8 cellular contexts compared by ENCODE assay signal in the genomic region with DNA sequence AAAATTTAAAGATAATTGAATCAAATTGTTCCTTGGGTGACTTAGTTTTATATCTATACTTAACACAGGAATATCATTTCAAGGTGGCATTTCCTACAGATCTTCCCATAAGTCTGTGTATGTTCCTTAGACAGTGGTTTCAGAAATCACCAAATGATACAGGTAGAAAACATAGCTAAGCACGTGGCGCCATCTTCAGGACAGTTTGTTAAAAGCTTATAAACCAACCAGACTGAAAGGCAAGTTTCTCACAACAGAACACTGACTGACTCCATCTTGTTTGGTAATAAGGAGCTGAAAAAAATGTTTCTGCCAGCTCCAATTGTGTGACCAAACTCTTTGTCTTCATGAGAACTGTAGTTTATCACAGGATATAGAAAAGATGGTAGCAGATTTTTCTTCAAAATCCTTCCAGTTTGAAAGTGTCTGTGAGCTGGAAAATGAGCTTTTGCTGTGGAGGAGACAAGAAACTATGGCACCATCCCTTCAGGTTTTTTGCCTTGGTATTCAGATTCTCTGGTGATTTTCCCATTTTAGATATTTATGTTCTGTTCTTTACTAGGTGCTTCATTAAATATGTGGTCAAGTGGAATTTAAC. TPM values are rescaled to one million over a fixed set of nuclear protein-coding genes. Genes with fewer than 3 reads are reported as not detected.
DNase-seq lines count a peak whose midpoint lies in the region; ATAC-seq and TF ChIP-seq lines count a peak whose summit lies in the region.

No MANE protein-coding gene starts in this region.

- H3K9me3 ChIP-seq in lung (ENCODE audit: control insufficient read depth in 2 of 2, insufficient read depth in 1 of 2, low read length in 1 of 2) = no peaks in the 10 kb centered on the region

- H3K4me1 Mint-ChIP-seq in activated CD4-positive, alpha-beta T cell treated with anti-CD3 and anti-CD28 coated beads, Interleukin-2, amount 10 ng/mL, durations not matched to agents 7 days and 5 days = no peaks in the 10 kb centered on the region

- WGBS in lung, 2 donors = 0% methylated on average over 2 of the region's 2 CpGs

- no peak overlapping the region for H3K4me3 ChIP-seq in lung

- H3K27ac Mint-ChIP-seq in activated CD4-positive, alpha-beta T cell treated with anti-CD3 and anti-CD28 coated beads, Interleukin-2, amount 10 ng/mL, durations not matched to agents 7 days and 5 days = no peak overlapping the region

- H3K27me3 Mint-ChIP-seq in activated CD4-positive, alpha-beta T cell treated with anti-CD3 and anti-CD28 coated beads, Interleukin-2, amount 10 ng/mL, durations not matched to agents 7 days and 5 days = no peaks in the 10 kb centered on the region

- H3K4me1 ChIP-seq in lung (ENCODE audit: control insufficient read depth in 2 of 2, insufficient read depth in 2 of 2, low read length in 2 of 2) = no peaks in the 10 kb centered on the region

- no peak overlapping the region for H3K27ac ChIP-seq in lung (ENCODE audit: low read depth in 1 of 2, low read length in 1 of 2)

- DNase-seq in C1 segment of cervical spinal cord (lab: John Stamatoyannopoulos, UW) (peak in 11 of 14 donors; percentile 1 to 79 (median 20)), NCI-H526 treated with DMSO at 0.1 percent for 48 hours (lab: John Stamatoyannopoulos, UW) (peak; percentile 49), dermis blood vessel endothelial cell (peak; percentile 84), lung (ENCODE audit: low spot score) (peak; percentile 67)
- DNase-seq in activated CD4-positive, alpha-beta T cell treated with anti-CD3 and anti-CD28 coated beads, Interleukin-2, amount 10 ng/mL, durations not matched to agents 7 days and 5 days = peak; percentile 84
- peak; percentile 46 for DNase-seq in stimulated activated CD8-positive, alpha-beta memory T cell treated with anti-CD3 and anti-CD28 coated beads, Interleukin-15, amount 100 ng/mL, for 1 hour (ENCODE audit: low read depth)

- H3K4me3 Mint-ChIP-seq in activated CD4-positive, alpha-beta T cell treated with anti-CD3 and anti-CD28 coated beads, Interleukin-2, amount 10 ng/mL, durations not matched to agents 7 days and 5 days = no peak overlapping the region

- TF ChIP-seq CTCF in lung (IDR thresholded peaks at IDR 0.05; ENCODE audit: control extremely low read depth, extremely low read depth) = peak; percentile 60

- H3K9me3 Mint-ChIP-seq in activated CD4-positive, alpha-beta T cell treated with anti-CD3 and anti-CD28 coated beads, Interleukin-2, amount 10 ng/mL, durations not matched to agents 7 days and 5 days = no peaks in the 10 kb centered on the region

- no peaks in the 10 kb centered on the region for H3K36me3 ChIP-seq in lung (ENCODE audit: control insufficient read depth in 2 of 2, insufficient read depth in 2 of 2, low read length in 2 of 2)

- ATAC-seq in GM19372 (IDR thresholded peaks at IDR 0.05; ENCODE audit: low read depth, unreplicated experiment) = peak; percentile 81
- peak; percentile 75 for ATAC-seq in HG03558 (IDR thresholded peaks at IDR 0.05; ENCODE audit: extremely low read depth, unreplicated experiment)
- ATAC-seq in lung (ENCODE audit: insufficient read depth, low FRiP score) = peak; percentile 66

- no peaks in the 10 kb centered on the region for H3K36me3 Mint-ChIP-seq in activated CD4-positive, alpha-beta T cell treated with anti-CD3 and anti-CD28 coated beads, Interleukin-2, amount 10 ng/mL, durations not matched to agents 7 days and 5 days (ENCODE audit: low read depth)

- CTCF ChIA-PET in activated CD4-positive, alpha-beta T cell treated with anti-CD3 and anti-CD28 coated beads, Interleukin-2, amount 10 ng/mL, durations not matched to agents 7 days and 5 days (lab: Charles Lee) = interaction anchor here (0.5 to 1.6 kb wide), 14 partner anchors 9 to 735 kb away, joined by 3 to 5 read pairs (median 3); a partner anchor contains a TSS

- POLR2A ChIA-PET in activated CD4-positive, alpha-beta T cell treated with anti-CD3 and anti-CD28 coated beads, Interleukin-2, amount 10 ng/mL, durations not matched to agents 7 days and 5 days (lab: Charles Lee) = no interaction called here

- H3K27me3 ChIP-seq in lung (ENCODE audit: control insufficient read depth, insufficient read depth) = no peaks in the 10 kb centered on the region

RNA-seq across cellular contexts. Expression of a gene that starts 34.8 kb away (rescaled TPM):
- total RNA-seq in activated CD4-positive, alpha-beta T cell treated with anti-CD3 and anti-CD28 coated beads, Interleukin-2, amount 10 ng/mL, durations not matched to agents 7 days and 5 days = not detected
- not detected in 2 replicates for total RNA-seq in dermis blood vessel endothelial cell
- under 1 TPM in 1 of 2 donors, not detected in 1; 0.82 TPM for total RNA-seq in lung
- not detected for polyA plus RNA-seq in lung

RNA-seq across cellular contexts. Expression of a gene that starts 58.2 kb away (rescaled TPM):
- not detected for total RNA-seq in activated CD4-positive, alpha-beta T cell treated with anti-CD3 and anti-CD28 coated beads, Interleukin-2, amount 10 ng/mL, durations not matched to agents 7 days and 5 days
- total RNA-seq in dermis blood vessel endothelial cell (not detected in 2 replicates), lung (10 to 100 TPM in 1 of 2 donors, 1 to 10 TPM in 1; 3.3 to 12.0 TPM)
- polyA plus RNA-seq in lung = 1 to 10 TPM; 1.3 to 1.8 TPM

Comparison
In these comparisons a context has a peak if more than half of its experiments do, and no peak if none do; other contexts are left out.
1. DNase-seq: peak in every context shown above with its lines; median percentile 84 in activated CD4-positive, alpha-beta T cell treated with anti-CD3 and anti-CD28 coated beads, Interleukin-2, amount 10 ng/mL, durations not matched to agents 7 days and 5 days; 84 in dermis blood vessel endothelial cell; 67 in lung; 49 in NCI-H526 treated with DMSO at 0.1 percent for 48 hours; 46 in stimulated activated CD8-positive, alpha-beta memory T cell treated with anti-CD3 and anti-CD28 coated beads, Interleukin-15, amount 100 ng/mL, for 1 hour; 20 in C1 segment of cervical spinal cord.